In the genomic region with DNA sequence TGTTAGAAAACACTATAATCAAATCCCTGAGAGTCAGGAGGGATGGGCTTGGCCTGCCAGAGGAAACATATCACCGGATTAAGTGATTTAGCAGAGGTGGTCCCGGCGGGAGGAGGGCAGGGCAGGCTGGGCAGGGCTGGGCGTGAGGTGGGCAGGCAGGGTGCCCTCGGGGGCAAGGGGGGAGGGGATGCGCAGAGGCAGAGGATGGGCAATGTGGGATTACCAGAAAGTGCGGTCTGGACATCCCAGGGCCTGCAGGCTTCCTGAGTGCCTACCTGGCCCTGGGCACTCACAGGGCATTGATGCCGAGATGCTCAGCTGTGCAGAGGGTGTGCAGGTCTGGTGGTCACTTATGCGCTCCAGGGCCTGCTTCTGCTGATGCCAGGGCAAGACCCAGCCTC, we compare ENCODE assay signal across 27 cellular contexts.
A peak's percentile ranks its signal among the peaks of the same experiment; 100 is the strongest.
DNase-seq lines count a peak whose midpoint lies in the region; ATAC-seq and TF ChIP-seq lines count a peak whose summit lies in the region.
"Had no signal": no experiment of that assay in that cellular context is flagged by ENCODE, and none has a peak within 500 bp of the region (broad histone marks: within the 10 kb centered on the region; RNA-seq: fewer than 3 reads in every experiment).

No MANE protein-coding gene starts in this region.

- no peak overlapping the region for H3K4me2 ChIP-seq in osteoblast (ENCODE audit: insufficient read depth, low read length)

- H3K4me1 ChIP-seq in heart right ventricle (no peaks in the 10 kb centered on the region), osteoblast (ENCODE audit: insufficient read depth, low read length) (peaks cover 5% of the 10 kb centered on the region)
- H3K4me1 ChIP-seq: SJCRH30 had no signal

- H3K36me3 ChIP-seq in heart right ventricle (no peaks in the 10 kb centered on the region), osteoblast (ENCODE audit: insufficient read depth, low read length) (peaks cover 19% of the 10 kb centered on the region)
- H3K36me3 ChIP-seq: ovary, SJCRH30 had no signal

- intact Hi-C loops in Right ventricle myocardium superior (cut with DNase I) (no loop called here), heart right ventricle (cut with DNase I) (no loop called here)

- H3K27ac ChIP-seq in heart right ventricle (no peak overlapping the region), osteoblast (ENCODE audit: low read depth, low read length) (no peak overlapping the region)
- H3K27ac ChIP-seq: ovary, SJCRH30 had no signal

- H3K27me3 ChIP-seq in heart right ventricle (peaks cover 0 to 11% (median 0%) of the 10 kb centered on the region in 7 donors), osteoblast (ENCODE audit: insufficient read depth, low read length) (no peaks in the 10 kb centered on the region)
- H3K27me3 ChIP-seq: ovary, SJCRH30 had no signal

- H3K9me3 ChIP-seq in heart right ventricle (no peaks in the 10 kb centered on the region), osteoblast (ENCODE audit: low read depth, low read length) (no peaks in the 10 kb centered on the region)
- H3K9me3 ChIP-seq: mucosa of descending colon, ovary, SJCRH30 had no signal

- TF ChIP-seq CTCF in heart right ventricle (IDR thresholded peaks at IDR 0.05) (no peak), osteoblast (IDR thresholded peaks at IDR 0.05; ENCODE audit: extremely low read depth, low read depth, low read length) (no peak)

- H3K4me3 ChIP-seq in heart right ventricle (no peak overlapping the region), osteoblast (ENCODE audit: insufficient read depth, low read length) (no peak overlapping the region)
- H3K4me3 ChIP-seq: mucosa of descending colon, ovary, SJCRH30 had no signal

- peaks cover 91% of the 10 kb centered on the region for H3K79me2 ChIP-seq in osteoblast (ENCODE audit: insufficient read depth, low read length)

- H3K9me3 Mint-ChIP-seq in stimulated activated effector memory CD8-positive, alpha-beta T cell treated with anti-CD3 and anti-CD28 coated beads, Interleukin-12 subunit alpha, Interleukin-12 subunit beta, amount 100 ng/mL, for 72 hours: no peaks in the 10 kb centered on the region
- H3K9me3 Mint-ChIP-seq: natural killer cell treated with Interleukin-12 subunit alpha and Interleukin-12 subunit beta and Interleukin-15 and Interleukin-18, amount 100 ng/mL, for 72 hours had no signal

- H3K27ac Mint-ChIP-seq in stimulated activated effector memory CD8-positive, alpha-beta T cell treated with anti-CD3 and anti-CD28 coated beads, Interleukin-12 subunit alpha, Interleukin-12 subunit beta, amount 100 ng/mL, for 72 hours: no peak overlapping the region
- H3K27ac Mint-ChIP-seq: activated CD8-positive, alpha-beta T cell treated with anti-CD3 and anti-CD28 coated beads for 36 hours; B cell; CD8-positive, alpha-beta T cell; IgD-negative memory B cell; natural killer cell treated with Interleukin-12 subunit alpha and Interleukin-12 subunit beta and Interleukin-15 and Interleukin-18, amount 100 ng/mL, for 72 hours; stimulated activated naive B cell treated with anti-CD40 and anti-IgM and Interleukin-4, amounts not matched to agents 10 μg/mL and 1 μg/mL and 100 μg/mL, for 72 hours had no signal

- no peaks in the 10 kb centered on the region for H3K36me3 Mint-ChIP-seq in stimulated activated effector memory CD8-positive, alpha-beta T cell treated with anti-CD3 and anti-CD28 coated beads, Interleukin-12 subunit alpha, Interleukin-12 subunit beta, amount 100 ng/mL, for 72 hours
- H3K36me3 Mint-ChIP-seq: CD8-positive, alpha-beta T cell; IgD-negative memory B cell; natural killer cell treated with Interleukin-12 subunit alpha and Interleukin-12 subunit beta and Interleukin-15 and Interleukin-18, amount 100 ng/mL, for 72 hours; stimulated activated naive B cell treated with anti-CD40 and anti-IgM and Interleukin-4, amounts not matched to agents 10 μg/mL and 1 μg/mL and 100 μg/mL, for 72 hours had no signal

- ATAC-seq in Right ventricle myocardium superior (ENCODE audit: poor library complexity) (no peak), heart right ventricle (no peak)
- ATAC-seq in stimulated activated effector memory CD8-positive, alpha-beta T cell treated with anti-CD3 and anti-CD28 coated beads, Interleukin-12 subunit alpha, Interleukin-12 subunit beta, amount 100 ng/mL, for 72 hours: no peak
- ATAC-seq: activated CD8-positive, alpha-beta T cell treated with anti-CD3 and anti-CD28 coated beads for 36 hours; CD8-positive, alpha-beta T cell; mucosa of descending colon; natural killer cell treated with Interleukin-12 subunit alpha and Interleukin-12 subunit beta and Interleukin-15 and Interleukin-18, amount 100 ng/mL, for 72 hours; stimulated activated naive B cell treated with anti-CD40 and anti-IgM and Interleukin-4, amounts not matched to agents 10 μg/mL and 1 μg/mL and 100 μg/mL, for 72 hours had no signal

- no peak overlapping the region for H2AFZ ChIP-seq in osteoblast (ENCODE audit: low read length)

- 71% methylated on average over 9 of the region's 9 CpGs for WGBS in heart right ventricle, 2 donors

- peaks cover 51% of the 10 kb centered on the region for H4K20me1 ChIP-seq in osteoblast (ENCODE audit: insufficient read depth, low read length)

- H3K4me3 Mint-ChIP-seq in stimulated activated effector memory CD8-positive, alpha-beta T cell treated with anti-CD3 and anti-CD28 coated beads, Interleukin-12 subunit alpha, Interleukin-12 subunit beta, amount 100 ng/mL, for 72 hours: no peak overlapping the region
- H3K4me3 Mint-ChIP-seq: activated CD8-positive, alpha-beta T cell treated with anti-CD3 and anti-CD28 coated beads for 36 hours; B cell; CD8-positive, alpha-beta T cell; natural killer cell treated with Interleukin-12 subunit alpha and Interleukin-12 subunit beta and Interleukin-15 and Interleukin-18, amount 100 ng/mL, for 72 hours; stimulated activated naive B cell treated with anti-CD40 and anti-IgM and Interleukin-4, amounts not matched to agents 10 μg/mL and 1 μg/mL and 100 μg/mL, for 72 hours had no signal

- DNase-seq in Right ventricle myocardium superior (peak; percentile 11), heart right ventricle (no peak), ecto neural progenitor cell (ENCODE audit: low spot score) (peak; percentile 36), osteoblast (ENCODE audit: insufficient read length, low spot score, missing footprints) (peak; percentile 81), Kasumi-1 (lab: John Stamatoyannopoulos, UW) (no peak), RPMI8226 (no peak)
- DNase-seq in stimulated activated effector memory CD8-positive, alpha-beta T cell treated with anti-CD3 and anti-CD28 coated beads, Interleukin-12 subunit alpha, Interleukin-12 subunit beta, amount 100 ng/mL, for 72 hours (ENCODE audit: low spot score in 2 of 2): no peak
- DNase-seq: activated CD8-positive, alpha-beta T cell treated with anti-CD3 and anti-CD28 coated beads for 36 hours; activated naive CD4-positive, alpha-beta T cell; activated T-cell treated with anti-CD3 and anti-CD28 coated beads, Interleukin-2, amount 50 U/mL, for 1 hour; CD8-positive, alpha-beta T cell; cerebellar nuclear complex; DMS53; hypothalamus; NCI-H1092; NCI-H1930; NCI-H524; SJCRH30; stimulated activated CD4-positive, alpha-beta T cell treated with anti-CD3 and anti-CD28 coated beads, Interleukin-12 subunit alpha, Interleukin-12 subunit beta, amount 100 ng/mL, for 4 hours; stimulated activated CD4-positive, alpha-beta T cell treated with anti-CD3 and anti-CD28 coated beads, Interleukin-4, amount 100 ng/mL, for 24 hours; stimulated activated naive B cell treated with anti-CD40 and anti-IgM and Interleukin-4, amounts not matched to agents 10 μg/mL and 1 μg/mL and 100 μg/mL, for 72 hours; T-helper 1 cell had no signal

- no peaks in the 10 kb centered on the region for H3K4me1 Mint-ChIP-seq in stimulated activated effector memory CD8-positive, alpha-beta T cell treated with anti-CD3 and anti-CD28 coated beads, Interleukin-12 subunit alpha, Interleukin-12 subunit beta, amount 100 ng/mL, for 72 hours
- H3K4me1 Mint-ChIP-seq: B cell; stimulated activated naive B cell treated with anti-CD40 and anti-IgM and Interleukin-4, amounts not matched to agents 10 μg/mL and 1 μg/mL and 100 μg/mL, for 72 hours had no signal

Comparison
In these comparisons a context has a peak if more than half of its experiments do, and no peak if none do; other contexts are left out.
1. DNase-seq: peak in Right ventricle myocardium superior (single experiment), ecto neural progenitor cell (single experiment) and osteoblast (single experiment); none in heart right ventricle (0 of 2), stimulated activated effector memory CD8-positive, alpha-beta T cell treated with anti-CD3 and anti-CD28 coated beads, Interleukin-12 subunit alpha, Interleukin-12 subunit beta, amount 100 ng/mL, for 72 hours (0 of 2), Kasumi-1 (0 of 2) and RPMI8226 (single experiment).